29 cellular contexts compared by ENCODE assay signal in the genomic region with DNA sequence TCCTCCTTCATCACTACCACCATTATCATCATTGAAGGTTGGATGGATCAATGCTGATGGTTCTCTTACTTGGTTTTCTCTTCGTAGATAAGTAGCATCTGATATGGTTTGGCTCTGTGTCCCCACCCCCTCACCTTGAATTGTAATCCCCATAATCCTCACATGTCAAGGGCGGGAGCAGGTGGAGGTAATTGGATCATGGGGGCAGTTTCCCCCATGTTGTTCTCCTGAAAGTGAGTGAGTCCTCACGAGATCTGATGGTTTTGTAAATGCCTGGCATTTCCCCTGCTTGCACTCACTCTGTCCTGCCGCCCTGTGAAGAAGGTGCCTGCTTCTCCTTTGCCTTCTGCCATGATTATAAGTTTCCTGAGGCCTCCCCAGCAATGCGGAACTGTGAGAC.
"Had no signal": no experiment of that assay in that cellular context is flagged by ENCODE, and none has a peak within 500 bp of the region (broad histone marks: within the 10 kb centered on the region; RNA-seq: fewer than 3 reads in every experiment).

No MANE protein-coding gene starts in this region.

- H3K4me3 ChIP-seq: ascending aorta, cardiac muscle cell, Peyer's patch, SJSA1 had no signal

- H3K27ac ChIP-seq: ascending aorta, cardiac muscle cell, KMS-11, Peyer's patch, SJSA1 had no signal

- H3K27me3 ChIP-seq: ascending aorta, cardiac muscle cell, Peyer's patch, SJSA1 had no signal

- DNase-seq: activated B cell treated with CpG ODN at 0.5 μM for 24 hours; activated CD4-positive, alpha-beta memory T cell treated with anti-CD3 and anti-CD28 coated beads for 36 hours; activated CD4-positive, alpha-beta T cell treated with anti-CD3 and anti-CD28 coated beads for 4 hours; activated CD4-positive, alpha-beta T cell treated with anti-CD3 and anti-CD28 coated beads, Interleukin-2, amount 50 U/mL, for 1 hour; activated CD4-positive, CD25-positive, alpha-beta regulatory T cell treated with anti-CD3 and anti-CD28 coated beads, Interleukin-2, amount 50 U/mL, for 72 hours; activated gamma-delta T cell; activated naive CD4-positive, alpha-beta T cell treated with Interleukin-2 at 50 U/mL for 16 hours; activated naive CD8-positive, alpha-beta T cell treated with anti-CD3 and anti-CD28 coated beads, Interleukin-2, amount 10 ng/mL, durations not matched to agents 7 days and 5 days; activated T-cell treated with anti-CD3 and anti-CD28 coated beads, Interleukin-2, amount 50 U/mL, for 1 hour; activated T-cell treated with anti-CD3 and anti-CD28 coated beads, Interleukin-2, amount 50 U/mL, for 72 hours; amygdala; MM.1S; NCI-H1092 treated with DMSO at 0.1 percent for 48 hours; NCI-H1417; NCI-H1694; NCI-H1930; NCI-H2081 treated with DMSO at 0.1 percent for 48 hours; NCI-H345; NCI-H526 treated with DMSO at 0.1 percent for 48 hours; NCI-H774; PC-3; Peyer's patch; RPMI8226; SHP77 treated with DMSO at 0.1 percent for 48 hours; SK-N-SH had no signal

- H3K9me3 ChIP-seq: ascending aorta, Peyer's patch, SK-N-SH had no signal

- H3K4me1 ChIP-seq: ascending aorta, Peyer's patch had no signal

- H3K36me3 ChIP-seq: ascending aorta, cardiac muscle cell, Peyer's patch, SJSA1 had no signal

- ATAC-seq: activated T-cell treated with anti-CD3 and anti-CD28 coated beads, Interleukin-2, amount 50 U/mL, for 72 hours; PC-3 had no signal
